In the genomic region with DNA sequence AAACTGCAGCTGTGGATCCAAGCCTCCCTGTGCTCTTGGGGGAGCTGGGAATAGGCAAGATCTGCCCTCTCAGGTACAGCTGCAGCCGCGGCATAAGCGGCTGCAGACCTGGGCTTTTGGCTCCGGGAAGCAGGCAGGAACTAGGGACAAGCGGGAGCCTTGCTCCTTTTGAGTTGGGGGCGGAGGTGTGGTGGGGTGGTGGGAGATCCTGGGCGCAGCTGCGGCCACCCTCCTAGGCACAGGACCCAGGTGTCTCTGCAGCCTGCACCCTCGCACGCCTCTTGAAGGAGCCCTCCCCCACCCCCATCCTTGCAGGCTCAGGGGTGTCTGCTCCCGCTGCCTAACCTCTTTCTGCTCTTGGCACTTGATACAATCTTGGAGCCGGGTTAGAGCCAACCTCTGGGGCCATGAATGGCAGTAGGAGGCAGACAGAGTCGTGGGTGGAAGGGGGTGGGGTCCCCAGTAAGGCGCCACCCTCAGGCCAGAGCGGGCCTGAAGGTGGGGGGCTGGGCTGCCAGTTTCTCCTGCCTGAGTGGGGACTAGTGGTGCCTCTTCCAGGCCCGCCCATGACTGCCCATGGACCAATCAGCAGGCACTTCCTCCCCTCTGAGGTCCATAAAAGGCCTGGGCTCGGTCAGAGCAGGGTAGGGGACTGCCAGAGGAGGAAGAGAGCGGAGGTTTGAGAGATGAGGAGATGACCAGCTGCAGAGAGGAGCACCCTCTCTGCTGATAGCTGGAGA, we compare ENCODE assay signal across 21 cellular contexts.
DNase-seq lines count a peak whose midpoint lies in the region; ATAC-seq and TF ChIP-seq lines count a peak whose summit lies in the region.
"Had no signal": no experiment of that assay in that cellular context is flagged by ENCODE, and none has a peak within 500 bp of the region (broad histone marks: within the 10 kb centered on the region; RNA-seq: fewer than 3 reads in every experiment).

No MANE protein-coding gene starts in this region.

- no peak overlapping the region for H3K23ac ChIP-seq in neuronal stem cell (ENCODE audit: low read depth, low read length, poor library complexity)

- H3K27me3 Mint-ChIP-seq in WTC11 (ENCODE audit: low read depth) = no peaks in the 10 kb centered on the region; the same call in 1 of the 2 replicates

- H3K9ac ChIP-seq in DND-41 (ENCODE audit: low read depth, low read length) = no peak overlapping the region
- H3K9ac ChIP-seq in Karpas-422 (ENCODE audit: low read length) = no peak overlapping the region
- H3K9ac ChIP-seq in neuronal stem cell (ENCODE audit: low read depth, low read length, poor library complexity) = no peak overlapping the region
- H3K9ac ChIP-seq: KMS-11, SK-N-SH had no signal

- peak overlapping the region; percentile 37 for H2BK15ac ChIP-seq in neuronal stem cell (ENCODE audit: low read length)

- TF ChIP-seq CTCF in DND-41 (IDR thresholded peaks at IDR 0.05; ENCODE audit: borderline replicate concordance, extremely low read depth, low read length, poor library complexity, severe bottlenecking) (no peak), WTC11 (IDR thresholded peaks at IDR 0.05) (no peak), left ventricle myocardium inferior (IDR thresholded peaks at IDR 0.05; ENCODE audit: borderline replicate concordance) (no peak)

- H3K79me2 ChIP-seq in DND-41 (ENCODE audit: insufficient read depth, low read length) = no peaks in the 10 kb centered on the region
- no peaks in the 10 kb centered on the region for H3K79me2 ChIP-seq in Karpas-422 (ENCODE audit: low read length)

- peaks cover 11% of the 10 kb centered on the region for H3K4me1 Mint-ChIP-seq in WTC11
- H3K4me1 Mint-ChIP-seq: CD14-positive monocyte had no signal

- H4K20me1 ChIP-seq in DND-41 (ENCODE audit: insufficient read depth, low read length) (no peaks in the 10 kb centered on the region), Karpas-422 (ENCODE audit: insufficient read depth, low read depth, low read length) (no peaks in the 10 kb centered on the region)

- H4K91ac ChIP-seq in neuronal stem cell (ENCODE audit: low read depth, low read length, poor library complexity) = no peak overlapping the region

- peak overlapping the region; percentile 71 for H3K14ac ChIP-seq in neuronal stem cell (ENCODE audit: low read length)

- POLR2A ChIA-PET in WTC11 (lab: Charles Lee) = no interaction called here

- no peaks in the 10 kb centered on the region for H3K79me1 ChIP-seq in neuronal stem cell (ENCODE audit: low read depth, low read length)

- H3K18ac ChIP-seq in neuronal stem cell (ENCODE audit: low read length) = peak overlapping the region; percentile 58

- no peak overlapping the region for H3K4me3 ChIP-seq in DND-41 (ENCODE audit: low read depth in 1 of 2, low read length in 2 of 2)
- no peak overlapping the region for H3K4me3 ChIP-seq in Karpas-422 (ENCODE audit: low read length)
- H3K4me3 ChIP-seq in neuronal stem cell (ENCODE audit: low read length in 2 of 2) = no peak overlapping the region
- no peak overlapping the region for H3K4me3 ChIP-seq in left ventricle myocardium inferior
- H3K4me3 ChIP-seq in MG63 = no peak overlapping the region

- H3K9me3 Mint-ChIP-seq in WTC11 = peaks cover 49% of the 10 kb centered on the region

- DNase-seq in DND-41 (peak; percentile 4), Karpas-422 (peak; percentile 58), WTC11 (ENCODE audit: low spot score) (peak; percentile 16), neuronal stem cell (ENCODE audit: low spot score) (no peak), left ventricle myocardium inferior (no peak), NCI-H2227 treated with DMSO at 0.1 percent for 48 hours (lab: John Stamatoyannopoulos, UW) (no peak), MG63 (no peak)
- DNase-seq: DMS53, EL, GF-D8, MV-4-11, NCI-H1694, NCI-H2081, NCI-H446 treated with DMSO at 0.1 percent for 48 hours, NCI-H69, SHP77 treated with DMSO at 0.1 percent for 48 hours, SK-N-SH had no signal

- no CpG with 5 or more reads among the region's 18 CpGs for WGBS in neuronal stem cell (ENCODE audit: extremely low coverage in 2 of 2, insufficient read length in 2 of 2, insufficient replicate concordance in 1 of 2), 2 donors

- H3K4me1 ChIP-seq in DND-41 (ENCODE audit: insufficient read depth, low read length) (no peaks in the 10 kb centered on the region), Karpas-422 (ENCODE audit: low read length) (peaks cover 4% of the 10 kb centered on the region; the same call in 1 of the 2 replicates), neuronal stem cell (ENCODE audit: control insufficient read depth in 2 of 2, insufficient read depth in 1 of 2, low read depth in 1 of 2, low read length in 2 of 2) (no peaks in the 10 kb centered on the region), left ventricle myocardium inferior (peaks cover 5% of the 10 kb centered on the region)

- H3K27me3 ChIP-seq in DND-41 (ENCODE audit: insufficient read depth, low read length, poor library complexity) = no peaks in the 10 kb centered on the region
- no peaks in the 10 kb centered on the region; the same call in 1 of the 2 replicates for H3K27me3 ChIP-seq in Karpas-422 (ENCODE audit: low read length)
- H3K27me3 ChIP-seq in neuronal stem cell (ENCODE audit: control insufficient read depth in 3 of 3, insufficient read depth in 3 of 3, low read depth in 1 of 3, low read length in 3 of 3) = no peaks in the 10 kb centered on the region
- no peaks in the 10 kb centered on the region for H3K27me3 ChIP-seq in left ventricle myocardium inferior (ENCODE audit: low read depth)
- H3K27me3 ChIP-seq in MG63 = no peaks in the 10 kb centered on the region

- no peak overlapping the region for H3K27ac Mint-ChIP-seq in WTC11
- H3K27ac Mint-ChIP-seq: CD14-positive monocyte had no signal

- H3K4me2 ChIP-seq in DND-41 (ENCODE audit: insufficient read depth, low read length) (no peak overlapping the region), Karpas-422 (ENCODE audit: low read depth, low read length, poor library complexity, severe bottlenecking) (peak overlapping the region; percentile 27), neuronal stem cell (ENCODE audit: insufficient read depth, low read length, poor library complexity, severe bottlenecking) (no peak overlapping the region)
- H3K4me2 ChIP-seq: KMS-11, SK-N-SH had no signal

- no peak overlapping the region for H2AK5ac ChIP-seq in neuronal stem cell (ENCODE audit: low read depth, low read length)

- H2BK12ac ChIP-seq in neuronal stem cell (ENCODE audit: low read length) = no peak overlapping the region

- H3K36me3 ChIP-seq in DND-41 (ENCODE audit: insufficient read depth, low read length) = no peaks in the 10 kb centered on the region
- H3K36me3 ChIP-seq in Karpas-422 (ENCODE audit: insufficient read depth, low read length) = no peaks in the 10 kb centered on the region
- no peaks in the 10 kb centered on the region for H3K36me3 ChIP-seq in neuronal stem cell (replicated peaks in 1 of 2; ENCODE audit: control insufficient read depth in 2 of 2, insufficient read depth in 2 of 2, low read length in 2 of 2)
- H3K36me3 ChIP-seq in left ventricle myocardium inferior = no peaks in the 10 kb centered on the region
- H3K36me3 ChIP-seq in MG63 = no peaks in the 10 kb centered on the region

- H3K4me3 Mint-ChIP-seq in WTC11 = no peak overlapping the region
- H3K4me3 Mint-ChIP-seq: CD14-positive monocyte had no signal

- ATAC-seq in DND-41 (ENCODE audit: insufficient read depth, low read depth) = no peak
- peak; percentile 92 for ATAC-seq in WTC11

- H3K9me2 ChIP-seq in Karpas-422 (replicated peaks; ENCODE audit: insufficient read depth, low read length) = no peaks in the 10 kb centered on the region
- H3K9me2 ChIP-seq: SK-N-SH had no signal

- H2BK120ac ChIP-seq in neuronal stem cell (ENCODE audit: low read depth, low read length) = no peak overlapping the region

- no peak overlapping the region for H4K8ac ChIP-seq in neuronal stem cell (ENCODE audit: low read depth, low read length)

- peaks cover 44% of the 10 kb centered on the region for H3K36me3 Mint-ChIP-seq in WTC11
- H3K36me3 Mint-ChIP-seq: CD14-positive monocyte had no signal

- no peak overlapping the region for H3K4ac ChIP-seq in neuronal stem cell (ENCODE audit: low read length)

- H3K9me3 ChIP-seq in DND-41 (ENCODE audit: insufficient read depth, low read length, severe bottlenecking) = no peaks in the 10 kb centered on the region
- H3K9me3 ChIP-seq in Karpas-422 (ENCODE audit: low read length) = no peaks in the 10 kb centered on the region
- H3K9me3 ChIP-seq in neuronal stem cell (replicated peaks in 1 of 2; ENCODE audit: control insufficient read depth in 2 of 2, insufficient read depth in 1 of 2, low read depth in 1 of 2, low read length in 2 of 2) = peaks cover 7 to 10% of the 10 kb centered on the region in 2 donors
- peaks cover 34% of the 10 kb centered on the region for H3K9me3 ChIP-seq in left ventricle myocardium inferior (replicated peaks)
- no peaks in the 10 kb centered on the region for H3K9me3 ChIP-seq in MG63
- H3K9me3 ChIP-seq: SK-N-SH had no signal

- CTCF ChIA-PET in WTC11 (lab: Charles Lee) = no interaction called here

- no peak overlapping the region for H3K27ac ChIP-seq in DND-41 (ENCODE audit: low read length)
- H3K27ac ChIP-seq in Karpas-422 (ENCODE audit: low read length) = no peak overlapping the region
- no peak overlapping the region for H3K27ac ChIP-seq in neuronal stem cell (replicated peaks; ENCODE audit: low read length)
- no peak overlapping the region for H3K27ac ChIP-seq in left ventricle myocardium inferior (replicated peaks)
- H3K27ac ChIP-seq: HL-60, KMS-11, RWPE1 had no signal

- H2BK5ac ChIP-seq in neuronal stem cell (ENCODE audit: low read length) = no peak overlapping the region

- H2AFZ ChIP-seq in DND-41 (ENCODE audit: low read depth, low read length) = no peak overlapping the region
- H2AFZ ChIP-seq in Karpas-422 (ENCODE audit: low read length) = no peak overlapping the region
- H2AFZ ChIP-seq in neuronal stem cell (ENCODE audit: low read length) = no peak overlapping the region

- intact Hi-C loops in left ventricle myocardium inferior (cut with micrococcal nuclease) = no loop called here

TF ChIP-seq in WTC11, 78 proteins besides CTCF, POLR2A, EP300 and RAD21 (continues in another document):
- no peak for TF ChIP-seq ZNF416 (CRISPR knock-in tag; IDR thresholded peaks at IDR 0.05)
- no peak for TF ChIP-seq GABPB1 (CRISPR knock-in tag; IDR thresholded peaks at IDR 0.05)
- TF ChIP-seq EMX1 (CRISPR knock-in tag; IDR thresholded peaks at IDR 0.05) = no peak
- TF ChIP-seq CBFB (CRISPR knock-in tag; IDR thresholded peaks at IDR 0.05; ENCODE audit: low read depth) = no peak

Comparison
In these comparisons a context has a peak if more than half of its experiments do, and no peak if none do; other contexts are left out.
1. DNase-seq: peak in DND-41 (single experiment), Karpas-422 (single experiment) and WTC11 (single experiment); none in neuronal stem cell (single experiment), left ventricle myocardium inferior (single experiment), NCI-H2227 treated with DMSO at 0.1 percent for 48 hours (single experiment) and MG63 (single experiment).